ENCODE assay signal across 19 cellular contexts in the genomic region with DNA sequence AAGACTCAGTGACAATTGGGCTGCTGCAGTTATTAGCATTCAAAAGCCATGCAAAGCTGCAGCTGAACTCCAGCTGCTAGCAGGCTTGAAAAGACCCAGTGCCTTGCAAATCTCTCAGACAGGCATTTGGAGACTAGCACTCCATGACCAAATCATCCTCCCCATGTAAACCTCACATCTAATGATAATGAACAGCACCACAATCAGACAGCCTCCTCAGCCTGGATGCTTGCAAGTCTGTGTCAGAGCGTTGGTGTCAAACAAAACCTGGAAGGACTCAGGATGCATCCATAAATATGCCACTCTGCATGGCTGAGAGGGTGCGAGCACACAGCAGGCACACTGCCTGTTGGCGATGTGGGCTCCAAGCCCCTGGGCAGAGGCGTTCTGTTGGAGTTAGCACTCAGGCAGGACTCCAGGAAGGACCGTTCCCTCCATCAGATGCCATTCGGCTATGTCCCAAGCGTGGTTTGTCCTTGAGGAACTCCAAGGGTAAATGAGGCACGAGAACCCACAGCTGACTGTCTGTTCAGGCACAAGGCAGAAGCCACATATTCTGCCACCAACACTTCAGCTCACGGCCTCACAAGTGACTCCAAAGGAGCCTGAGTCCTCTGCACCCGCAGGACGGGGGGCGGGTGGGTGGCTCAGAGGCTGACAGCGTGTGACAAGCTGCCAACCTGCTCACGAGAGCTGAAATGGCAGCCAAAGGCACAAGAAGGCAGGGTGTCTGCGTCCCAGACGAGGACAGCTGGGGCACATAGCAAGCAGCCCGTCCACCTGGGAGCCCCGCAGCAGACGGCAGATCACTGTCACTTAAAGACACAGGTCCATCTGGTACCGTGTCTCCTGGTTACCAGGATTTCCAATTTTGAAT.
DNase-seq lines count a peak whose midpoint lies in the region; ATAC-seq and TF ChIP-seq lines count a peak whose summit lies in the region.
"Had no signal": no experiment of that assay in that cellular context is flagged by ENCODE, and none has a peak within 500 bp of the region (broad histone marks: within the 10 kb centered on the region; RNA-seq: fewer than 3 reads in every experiment).

No MANE protein-coding gene starts in this region.

- DNase-seq in D341Med (ENCODE audit: low spot score): peak; percentile 55
- peak; percentile 60 for DNase-seq in NCI-H1694 (lab: John Stamatoyannopoulos, UW)
- peak; percentile 52 for DNase-seq in inferior parietal cortex (ENCODE audit: extremely low spot score)
- no peak for DNase-seq in HCEC 1CT
- DNase-seq in transverse colon: no peak
- no peak for DNase-seq in cortex of kidney (lab: John Stamatoyannopoulos, UW)
- DNase-seq: activated CD4-positive, alpha-beta T cell treated with anti-CD3 and anti-CD28 coated beads for 48 hours; activated gamma-delta T cell; DMS153; foreskin fibroblast; NCI-H2081 treated with DMSO at 0.1 percent for 48 hours; NCI-H526 treated with DMSO at 0.1 percent for 48 hours; nephron progenitor cell; stimulated activated CD4-positive, alpha-beta T cell treated with anti-CD3 and anti-CD28 coated beads, Interleukin-4, amount 100 ng/mL, for 1 hour had no signal

- no peak for TF ChIP-seq POLR2A in transverse colon (IDR thresholded peaks at IDR 0.05)

- no peaks in the 10 kb centered on the region for H3K4me1 ChIP-seq in transverse colon
- H3K4me1 ChIP-seq: breast epithelium, HAP-1, tibial nerve had no signal

- in situ Hi-C loops in transverse colon (cut with MboI; ENCODE audit: low pct_ligation_motif_present in 1 of 4, low pct_unique_long_range_greater_than_20kb in 1 of 4, low sequenced_read_pairs in 3 of 4): loop anchor here in 1 of 4 donors (25.0 kb wide), 1 partner anchor 1515 kb away; a partner anchor contains a TSS

- no peak for ATAC-seq in HG02798 (IDR thresholded peaks at IDR 0.05; ENCODE audit: poor library complexity, unreplicated experiment)

- peak overlapping the region; percentile 14 for H3K27ac ChIP-seq in cingulate gyrus (ENCODE audit: low read depth, low read length)
- H3K27ac ChIP-seq in transverse colon: peak overlapping the region in 1 of 4 donors; percentile 5
- H3K27ac ChIP-seq: breast epithelium, tibial nerve had no signal

- 40 to 55% methylated on average over 1 to 19 of the region's 20 CpGs for WGBS in transverse colon (ENCODE audit: low coverage in 1 of 2), 2 donors

- no peaks in the 10 kb centered on the region for H3K27me3 ChIP-seq in transverse colon
- H3K27me3 ChIP-seq: tibial nerve had no signal

- TF ChIP-seq EP300 in transverse colon (IDR thresholded peaks at IDR 0.05; ENCODE audit: low read depth): no peak

- TF ChIP-seq CTCF in transverse colon (IDR thresholded peaks at IDR 0.05): no peak

- H3K4me3 ChIP-seq in transverse colon: no peak overlapping the region
- H3K4me3 ChIP-seq: breast epithelium, HAP-1, tibial nerve had no signal

- H3K9me3 ChIP-seq in transverse colon: no peaks in the 10 kb centered on the region
- H3K9me3 ChIP-seq: breast epithelium, HAP-1, tibial nerve had no signal

- intact Hi-C loops in transverse colon (cut with DNase I; ENCODE audit: low total_unique reads): no loop called here

- H3K36me3 ChIP-seq in transverse colon: no peaks in the 10 kb centered on the region
- H3K36me3 ChIP-seq: breast epithelium, HAP-1, tibial nerve had no signal

Comparison
In these comparisons a context has a peak if more than half of its experiments do, and no peak if none do; other contexts are left out.
1. DNase-seq: peak in D341Med (single experiment), NCI-H1694 (single experiment) and inferior parietal cortex (single experiment); none in HCEC 1CT (single experiment), transverse colon (single experiment) and cortex of kidney (single experiment).